In genomic region chr21:44482581-44483287, GRCh38 we compare ENCODE assay signal across 1 cellular context.
TF ChIP-seq lines count a peak whose summit lies in the region.

No MANE protein-coding gene starts in this region.

TF ChIP-seq in HepG2, 621 proteins besides CTCF, POLR2A, EP300 and RAD21 (continued from another document and continues in another):
- 0 out of 2 replicates have a peak, but pooled peaks have one; percentile 29 for TF ChIP-seq SNAPC4 (CRISPR knock-in tag; IDR thresholded peaks at IDR 0.05)
- no peak for TF ChIP-seq SNRNP70 (IDR thresholded peaks at IDR 0.05; ENCODE audit: low read depth, low read length)
- no peak for TF ChIP-seq TOE1 (CRISPR knock-in tag; IDR thresholded peaks at IDR 0.05)
- TF ChIP-seq SETDB1 (CRISPR knock-in tag; IDR thresholded peaks at IDR 0.05; ENCODE audit: borderline replicate concordance): no peak
- no peak; the same call in 1 of the 2 replicates for TF ChIP-seq DZIP1 (CRISPR knock-in tag; IDR thresholded peaks at IDR 0.05)
- peak; percentile 73 for TF ChIP-seq IKZF5 (CRISPR knock-in tag; IDR thresholded peaks at IDR 0.05)
- peak; percentile 80 for TF ChIP-seq NR2C2 (CRISPR knock-in tag; IDR thresholded peaks at IDR 0.05; ENCODE audit: borderline replicate concordance)
- TF ChIP-seq ZNF143 (CRISPR knock-in tag; IDR thresholded peaks at IDR 0.05): peak; percentile 80
- TF ChIP-seq ZNF362 (CRISPR knock-in tag; IDR thresholded peaks at IDR 0.05; ENCODE audit: borderline replicate concordance): no peak
- no peak for TF ChIP-seq CBX5 (CRISPR knock-in tag; IDR thresholded peaks at IDR 0.05; ENCODE audit: borderline replicate concordance)
- TF ChIP-seq GMEB2 (CRISPR knock-in tag; IDR thresholded peaks at IDR 0.05; ENCODE audit: low read depth): no peak
- TF ChIP-seq ZHX1 (CRISPR knock-in tag; IDR thresholded peaks at IDR 0.05; ENCODE audit: low read depth): no peak
- no peak for TF ChIP-seq MIER3 (CRISPR knock-in tag; IDR thresholded peaks at IDR 0.05; ENCODE audit: borderline replicate concordance)
- TF ChIP-seq ZSCAN25 (CRISPR knock-in tag; IDR thresholded peaks at IDR 0.05): no peak
- TF ChIP-seq ZNF432 (CRISPR knock-in tag; IDR thresholded peaks at IDR 0.05; ENCODE audit: borderline replicate concordance): no peak
- no peak for TF ChIP-seq ZBTB39 (CRISPR knock-in tag; IDR thresholded peaks at IDR 0.05)
- no peak for TF ChIP-seq SP1 (IDR thresholded peaks at IDR 0.05)
- peak; percentile 48; the same call in 1 of the 2 replicates for TF ChIP-seq SP1 (CRISPR knock-in tag; IDR thresholded peaks at IDR 0.05)
- peak; percentile 70 for TF ChIP-seq ZFY (CRISPR knock-in tag; IDR thresholded peaks at IDR 0.05)
- no peak for TF ChIP-seq E2F5 (CRISPR knock-in tag; conservative IDR thresholded peaks at IDR 0.05)
- peak; percentile 73 for TF ChIP-seq RXRB (CRISPR knock-in tag; IDR thresholded peaks at IDR 0.05; ENCODE audit: borderline replicate concordance)
- peak; percentile 26; the same call in 1 of the 2 replicates for TF ChIP-seq FOSL2 (CRISPR knock-in tag; IDR thresholded peaks at IDR 0.05)
- no peak for TF ChIP-seq RBM22 (optimal IDR thresholded peaks at IDR 0.05; ENCODE audit: low read length)
- TF ChIP-seq CREB3 (CRISPR knock-in tag; IDR thresholded peaks at IDR 0.05): 0 out of 2 replicates have a peak, but pooled peaks have one; percentile 44
- TF ChIP-seq ZNF350 (CRISPR knock-in tag; IDR thresholded peaks at IDR 0.05; ENCODE audit: borderline replicate concordance, low read depth): peak; percentile 57; the same call in 1 of the 2 replicates
- no peak for TF ChIP-seq ZNF562 (CRISPR knock-in tag; IDR thresholded peaks at IDR 0.05; ENCODE audit: borderline replicate concordance)
- peak; percentile 86; the same call in 1 of the 2 replicates for TF ChIP-seq HINFP (CRISPR knock-in tag; IDR thresholded peaks at IDR 0.05; ENCODE audit: low read depth)
- peak; percentile 31 for TF ChIP-seq ZEB1 (IDR thresholded peaks at IDR 0.05; ENCODE audit: insufficient replicate concordance, low read depth)
- peak; percentile 38 for TF ChIP-seq CREB1 (IDR thresholded peaks at IDR 0.05)
- no peak for TF ChIP-seq CREB1 (CRISPR knock-in tag; IDR thresholded peaks at IDR 0.05)
- TF ChIP-seq ZBTB7B (CRISPR knock-in tag; IDR thresholded peaks at IDR 0.05): peak; percentile 59; the same call in 1 of the 2 replicates
- no peak for TF ChIP-seq AGO2 (optimal IDR thresholded peaks at IDR 0.05; ENCODE audit: low read depth, low read length)
- peak; percentile 1; the same call in 1 of the 2 replicates for TF ChIP-seq ZMYM3 (CRISPR knock-in tag; IDR thresholded peaks at IDR 0.05)
- TF ChIP-seq ZNF276 (CRISPR knock-in tag; IDR thresholded peaks at IDR 0.05; ENCODE audit: low read depth): peak; percentile 94
- peak; percentile 51 for TF ChIP-seq TEAD3 (CRISPR knock-in tag; optimal IDR thresholded peaks at IDR 0.05; ENCODE audit: borderline replicate concordance)
